In the genomic region with DNA sequence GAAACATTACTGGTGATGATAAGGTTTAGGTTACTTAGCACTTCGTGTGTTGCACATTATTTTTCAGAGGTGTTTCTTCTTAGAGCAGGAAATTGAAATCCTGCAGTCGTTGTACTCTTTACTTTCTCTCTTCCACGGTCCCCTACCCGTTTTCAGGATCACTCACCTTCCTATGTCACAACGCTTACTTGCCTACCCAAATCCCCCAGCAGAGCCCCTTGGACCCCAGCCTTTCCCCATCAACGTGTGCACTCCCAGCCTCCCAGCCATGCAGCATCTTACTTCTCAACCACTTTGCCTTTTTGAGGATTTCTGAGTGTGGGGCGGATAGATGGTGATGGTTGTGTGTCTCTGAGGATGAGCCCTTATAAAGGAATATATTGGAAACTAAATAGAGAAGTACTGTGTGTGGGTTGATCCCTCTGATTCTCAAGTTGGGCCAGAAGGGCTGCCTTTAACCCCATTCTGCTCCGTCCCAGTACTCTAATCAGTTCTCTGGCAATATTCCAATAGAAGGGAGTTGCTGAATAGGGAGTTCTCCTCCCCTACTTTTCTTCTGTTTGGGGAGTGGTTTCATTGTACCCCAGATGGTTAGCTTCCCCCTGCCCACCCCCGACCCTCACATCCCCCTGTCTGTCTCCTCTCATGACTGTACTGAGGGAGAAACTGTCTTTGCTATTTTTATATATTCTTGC, we compare ENCODE assay signal across 1 cellular context.
TF ChIP-seq lines count a peak whose summit lies in the region.

No MANE protein-coding gene starts in this region.

TF ChIP-seq in GM12878, 131 proteins besides CTCF, POLR2A, EP300 and RAD21:
- TF ChIP-seq, protein P1, sequence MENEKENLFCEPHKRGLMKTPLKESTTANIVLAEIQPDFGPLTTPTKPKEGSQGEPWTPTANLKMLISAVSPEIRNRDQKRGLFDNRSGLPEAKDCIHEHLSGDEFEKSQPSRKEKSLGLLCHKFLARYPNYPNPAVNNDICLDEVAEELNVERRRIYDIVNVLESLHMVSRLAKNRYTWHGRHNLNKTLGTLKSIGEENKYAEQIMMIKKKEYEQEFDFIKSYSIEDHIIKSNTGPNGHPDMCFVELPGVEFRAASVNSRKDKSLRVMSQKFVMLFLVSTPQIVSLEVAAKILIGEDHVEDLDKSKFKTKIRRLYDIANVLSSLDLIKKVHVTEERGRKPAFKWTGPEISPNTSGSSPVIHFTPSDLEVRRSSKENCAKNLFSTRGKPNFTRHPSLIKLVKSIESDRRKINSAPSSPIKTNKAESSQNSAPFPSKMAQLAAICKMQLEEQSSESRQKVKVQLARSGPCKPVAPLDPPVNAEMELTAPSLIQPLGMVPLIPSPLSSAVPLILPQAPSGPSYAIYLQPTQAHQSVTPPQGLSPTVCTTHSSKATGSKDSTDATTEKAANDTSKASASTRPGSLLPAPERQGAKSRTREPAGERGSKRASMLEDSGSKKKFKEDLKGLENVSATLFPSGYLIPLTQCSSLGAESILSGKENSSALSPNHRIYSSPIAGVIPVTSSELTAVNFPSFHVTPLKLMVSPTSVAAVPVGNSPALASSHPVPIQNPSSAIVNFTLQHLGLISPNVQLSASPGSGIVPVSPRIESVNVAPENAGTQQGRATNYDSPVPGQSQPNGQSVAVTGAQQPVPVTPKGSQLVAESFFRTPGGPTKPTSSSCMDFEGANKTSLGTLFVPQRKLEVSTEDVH (IDR thresholded peaks at IDR 0.05; ENCODE audit: low read depth, partially characterized antibody) = no peak
- TF ChIP-seq, protein P2, sequence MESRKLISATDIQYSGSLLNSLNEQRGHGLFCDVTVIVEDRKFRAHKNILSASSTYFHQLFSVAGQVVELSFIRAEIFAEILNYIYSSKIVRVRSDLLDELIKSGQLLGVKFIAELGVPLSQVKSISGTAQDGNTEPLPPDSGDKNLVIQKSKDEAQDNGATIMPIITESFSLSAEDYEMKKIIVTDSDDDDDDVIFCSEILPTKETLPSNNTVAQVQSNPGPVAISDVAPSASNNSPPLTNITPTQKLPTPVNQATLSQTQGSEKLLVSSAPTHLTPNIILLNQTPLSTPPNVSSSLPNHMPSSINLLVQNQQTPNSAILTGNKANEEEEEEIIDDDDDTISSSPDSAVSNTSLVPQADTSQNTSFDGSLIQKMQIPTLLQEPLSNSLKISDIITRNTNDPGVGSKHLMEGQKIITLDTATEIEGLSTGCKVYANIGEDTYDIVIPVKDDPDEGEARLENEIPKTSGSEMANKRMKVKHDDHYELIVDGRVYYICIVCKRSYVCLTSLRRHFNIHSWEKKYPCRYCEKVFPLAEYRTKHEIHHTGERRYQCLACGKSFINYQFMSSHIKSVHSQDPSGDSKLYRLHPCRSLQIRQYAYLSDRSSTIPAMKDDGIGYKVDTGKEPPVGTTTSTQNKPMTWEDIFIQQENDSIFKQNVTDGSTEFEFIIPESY (IDR thresholded peaks at IDR 0.05) = no peak
- TF ChIP-seq SREBF2 (IDR thresholded peaks at IDR 0.05; ENCODE audit: low read length) (no peak), HCFC1 (IDR thresholded peaks at IDR 0.05; ENCODE audit: low read length) (no peak), PAX8 (IDR thresholded peaks at IDR 0.05) (no peak)
